In genomic region chr6:79543886-79544285, GRCh38 we compare ENCODE assay signal across 8 cellular contexts. TPM values are rescaled to one million over a fixed set of nuclear protein-coding genes. Genes with fewer than 3 reads are reported as not detected.
A peak's percentile ranks its signal among the peaks of the same experiment; 100 is the strongest.
DNase-seq lines count a peak whose midpoint lies in the region; ATAC-seq, FAIRE-seq and TF ChIP-seq lines count a peak whose summit lies in the region.

No MANE protein-coding gene starts in this region.

- H3K4me3 ChIP-seq in AG04450 (ENCODE audit: low read depth, low read length) = no peak overlapping the region

- H3K9me3 ChIP-seq in AG04450 (ENCODE audit: control insufficient read depth, insufficient read depth, low read length) = no peaks in the 10 kb centered on the region

- no peaks in the 10 kb centered on the region for H3K27me3 ChIP-seq in AG04450 (ENCODE audit: control insufficient read depth, insufficient read depth, low read length)
- no peaks in the 10 kb centered on the region for H3K27me3 ChIP-seq in layer of hippocampus (ENCODE audit: control insufficient read depth, insufficient read depth, low read length)

- no peak for TF ChIP-seq CTCF in AG04450 (IDR thresholded peaks at IDR 0.05; ENCODE audit: low read depth, low read length)

- CTCF ChIA-PET in AG04450 (lab: Charles Lee) = interaction anchor here (2.3 to 2.7 kb wide), 3 partner anchors 9 to 128 kb away, joined by 6 to 18 read pairs (median 7); no protein-coding TSS in a partner anchor

- peak overlapping the region; percentile 53 for H3K27ac ChIP-seq in AG04450 (ENCODE audit: low read depth, low read length)
- H3K27ac ChIP-seq in layer of hippocampus (ENCODE audit: low read depth, low read length) = peak overlapping the region; percentile 72

- no peak for DNase-seq in AG04450 (ENCODE audit: low read depth, low spot score)
- no peak for DNase-seq in HT-29 (ENCODE audit: low spot score)
- DNase-seq in NCI-H774 (lab: John Stamatoyannopoulos, UW) = no peak
- no peak for DNase-seq in RCC 7860 (ENCODE audit: low spot score)
- DNase-seq in GOT3 (lab: John Stamatoyannopoulos, UW) = no peak

- peak; percentile 14 for ATAC-seq in GM21390 (IDR thresholded peaks at IDR 0.05; ENCODE audit: unreplicated experiment)
- ATAC-seq in HG03571 (IDR thresholded peaks at IDR 0.05; ENCODE audit: unreplicated experiment) = peak; percentile 20

- FAIRE-seq in RCC 7860 (lab: Jason Lieb, UNC) = no peak

- POLR2A ChIA-PET in AG04450 (lab: Yijun Ruan, JAX) = interaction anchor here (1.3 kb wide), 1 partner anchor 91 kb away, joined by 4 read pairs; no protein-coding TSS in a partner anchor

RNA-seq across cellular contexts. Expression of gene LCA5, which starts 6.7 kb away (rescaled TPM):
- polyA plus RNA-seq in AG04450 (2011; rRNA removed) = 2.8 and 4.2 TPM in 2 replicates
- polyA minus RNA-seq in AG04450 (2011; rRNA and poly(A)+ RNA removed) = 1.9 and 3.6 TPM in 2 replicates
- total RNA-seq in HT-29 (2014; rRNA removed; shearing (Covaris generic)) = 0.29 and 0.36 TPM in 2 replicates
